21 cellular contexts compared by ENCODE assay signal in genomic region chr2:199344012-199344411, GRCh38.
DNase-seq lines count a peak whose midpoint lies in the region; ATAC-seq lines count a peak whose summit lies in the region.
"Had no signal": no experiment of that assay in that cellular context is flagged by ENCODE, and none has a peak within 500 bp of the region (broad histone marks: within the 10 kb centered on the region; RNA-seq: fewer than 3 reads in every experiment).

No MANE protein-coding gene starts in this region.

- intact Hi-C loops in left colon (cut with DNase I, micrococcal nuclease) = no loop called here

- ATAC-seq in left colon (peak; percentile 57), GM19035 (IDR thresholded peaks at IDR 0.05; ENCODE audit: unreplicated experiment) (no peak)
- ATAC-seq: GM12878 had no signal

- DNase-seq in NCI-H446 treated with DMSO at 0.1 percent for 48 hours (lab: John Stamatoyannopoulos, UW) (peak; percentile 72), left colon (no peak)
- DNase-seq in activated T-cell treated with anti-CD3 and anti-CD28 coated beads, Interleukin-2, amount 50 U/mL, for 1 hour = no peak
- no peak for DNase-seq in activated CD4-positive, alpha-beta T cell treated with anti-CD3 and anti-CD28 coated beads, Interleukin-2, amount 50 U/mL, for 48 hours
- DNase-seq: 8988T; ACHN; BE2C; C1 segment of cervical spinal cord; CD4-positive, alpha-beta memory T cell; CD4-positive, CD25-positive, alpha-beta regulatory T cell; CD8-positive, alpha-beta memory T cell; COR-L47; DMS 273 treated with DMSO at 0.1 percent for 48 hours; DMS153; DMS53; DMS79; DND-41; EL; GDM1 had no signal
